In the genomic region with DNA sequence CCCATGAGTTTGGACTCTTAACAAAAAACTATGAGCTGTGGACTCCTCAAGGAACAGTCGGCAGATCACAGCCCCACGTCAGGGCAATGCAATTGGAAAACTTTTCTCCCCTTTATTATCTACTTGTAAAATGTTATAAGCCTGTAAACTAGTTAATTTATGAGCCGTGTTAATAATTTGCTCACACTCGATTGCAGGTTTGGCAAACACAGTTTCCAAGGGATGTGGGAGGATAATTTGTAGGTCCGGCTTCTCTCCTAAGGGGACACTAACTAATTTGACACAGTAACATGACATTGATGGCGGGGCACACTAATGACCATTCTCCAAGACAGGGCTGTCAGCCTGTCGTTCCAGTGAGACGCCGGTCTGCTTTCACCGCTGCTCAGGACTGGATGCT, we compare ENCODE assay signal across 19 cellular contexts.
A peak's percentile ranks its signal among the peaks of the same experiment; 100 is the strongest.
DNase-seq lines count a peak whose midpoint lies in the region; ATAC-seq and TF ChIP-seq lines count a peak whose summit lies in the region.
"Had no signal": no experiment of that assay in that cellular context is flagged by ENCODE, and none has a peak within 500 bp of the region (broad histone marks: within the 10 kb centered on the region; RNA-seq: fewer than 3 reads in every experiment).

No MANE protein-coding gene starts in this region.

- peak overlapping the region; percentile 89 for H3K27ac Mint-ChIP-seq in activated CD4-positive, alpha-beta T cell treated with anti-CD3 and anti-CD28 coated beads, Interleukin-2, amount 10 ng/mL, durations not matched to agents 24 days and 14 days
- peak overlapping the region; percentile 84 to 86 for H3K27ac Mint-ChIP-seq in T-cell
- peak overlapping the region; percentile 75 for H3K27ac Mint-ChIP-seq in stimulated activated effector memory CD8-positive, alpha-beta T cell treated with anti-CD3 and anti-CD28 coated beads, Interleukin-12 subunit alpha, Interleukin-12 subunit beta, amount 100 ng/mL, for 72 hours
- H3K27ac Mint-ChIP-seq: natural killer cell had no signal

- no peak overlapping the region for H2AFZ ChIP-seq in hepatocyte

- intact Hi-C loops in activated CD4-positive, alpha-beta T cell treated with anti-CD3 and anti-CD28 coated beads, Interleukin-2, amount 10 ng/mL, durations not matched to agents 24 days and 14 days (cut with micrococcal nuclease) = loop anchor here (2.0 kb wide), 1 partner anchor 223 kb away; no protein-coding TSS in a partner anchor
- intact Hi-C loops in ascending aorta (cut with DNase I) (no loop called here), vagina (cut with DNase I) (no loop called here)

- no peaks in the 10 kb centered on the region for H3K9me2 ChIP-seq in hepatocyte (replicated peaks; ENCODE audit: insufficient read depth)

- H3K27ac ChIP-seq in hepatocyte (peak overlapping the region; percentile 19), ascending aorta (no peak overlapping the region), vagina (no peak overlapping the region)
- H3K27ac ChIP-seq: A549, esophagus squamous epithelium, lower lobe of right lung, psoas muscle, SJCRH30 had no signal

- H3K36me3 ChIP-seq in hepatocyte (replicated peaks; ENCODE audit: insufficient read depth, low read depth) (no peaks in the 10 kb centered on the region), ascending aorta (no peaks in the 10 kb centered on the region), vagina (peaks cover 0 to 5% of the 10 kb centered on the region in 2 donors)
- H3K36me3 ChIP-seq: SJCRH30 had no signal

- H3K27me3 Mint-ChIP-seq in activated CD4-positive, alpha-beta T cell treated with anti-CD3 and anti-CD28 coated beads, Interleukin-2, amount 10 ng/mL, durations not matched to agents 24 days and 14 days = peaks cover 21% of the 10 kb centered on the region
- H3K27me3 Mint-ChIP-seq in T-cell = no peaks in the 10 kb centered on the region

- WGBS in hepatocyte (ENCODE audit: low lambda C conversion rate, missing lambda C conversion rate) = 46% methylated on average over 10 of the region's 10 CpGs

- H3K9me3 ChIP-seq in hepatocyte (ENCODE audit: low read depth) (no peaks in the 10 kb centered on the region), ascending aorta (no peaks in the 10 kb centered on the region), vagina (no peaks in the 10 kb centered on the region)
- H3K9me3 ChIP-seq: A549, esophagus squamous epithelium, lower lobe of right lung, psoas muscle, SJCRH30 had no signal

- H3K4me1 ChIP-seq in hepatocyte (ENCODE audit: insufficient read depth) (peaks cover 4% of the 10 kb centered on the region), ascending aorta (no peaks in the 10 kb centered on the region), vagina (peaks cover 9% of the 10 kb centered on the region)
- H3K4me1 ChIP-seq: A549, esophagus squamous epithelium, lower lobe of right lung, psoas muscle, SJCRH30 had no signal

- peak overlapping the region; percentile 62 for H3K4me2 ChIP-seq in hepatocyte
- H3K4me2 ChIP-seq: A549 had no signal

- H3K79me2 ChIP-seq in hepatocyte = peaks cover 7% of the 10 kb centered on the region

- H3K4me3 Mint-ChIP-seq in activated CD4-positive, alpha-beta T cell treated with anti-CD3 and anti-CD28 coated beads, Interleukin-2, amount 10 ng/mL, durations not matched to agents 24 days and 14 days = no peak overlapping the region
- no peak overlapping the region for H3K4me3 Mint-ChIP-seq in T-cell
- H3K4me3 Mint-ChIP-seq in stimulated activated effector memory CD8-positive, alpha-beta T cell treated with anti-CD3 and anti-CD28 coated beads, Interleukin-12 subunit alpha, Interleukin-12 subunit beta, amount 100 ng/mL, for 72 hours = peak overlapping the region; percentile 45
- H3K4me3 Mint-ChIP-seq: natural killer cell had no signal

- H3K27me3 ChIP-seq in hepatocyte (no peaks in the 10 kb centered on the region), ascending aorta (no peaks in the 10 kb centered on the region), vagina (no peaks in the 10 kb centered on the region)
- H3K27me3 ChIP-seq: esophagus squamous epithelium, SJCRH30 had no signal

- H3K36me3 Mint-ChIP-seq in activated CD4-positive, alpha-beta T cell treated with anti-CD3 and anti-CD28 coated beads, Interleukin-2, amount 10 ng/mL, durations not matched to agents 24 days and 14 days (ENCODE audit: low read depth) = peaks cover 4% of the 10 kb centered on the region
- H3K36me3 Mint-ChIP-seq in T-cell = peaks cover 26% of the 10 kb centered on the region
- H3K36me3 Mint-ChIP-seq in stimulated activated effector memory CD8-positive, alpha-beta T cell treated with anti-CD3 and anti-CD28 coated beads, Interleukin-12 subunit alpha, Interleukin-12 subunit beta, amount 100 ng/mL, for 72 hours = no peaks in the 10 kb centered on the region
- H3K36me3 Mint-ChIP-seq: natural killer cell had no signal

- no peak for TF ChIP-seq POLR2A in vagina (IDR thresholded peaks at IDR 0.05)

- H3K4me3 ChIP-seq in hepatocyte (no peak overlapping the region), ascending aorta (no peak overlapping the region), vagina (no peak overlapping the region)
- H3K4me3 ChIP-seq: A549, esophagus squamous epithelium, lower lobe of right lung, psoas muscle, SJCRH30 had no signal

- no peak for DNase-seq in activated CD4-positive, alpha-beta T cell treated with anti-CD3 and anti-CD28 coated beads, Interleukin-2, amount 10 ng/mL, durations not matched to agents 24 days and 14 days
- DNase-seq in activated CD4-positive, alpha-beta T cell treated with anti-CD3 and anti-CD28 coated beads, Interleukin-2, amount 50 U/mL, for 4 hours = no peak
- no peak for DNase-seq in T-cell
- DNase-seq in hepatocyte (ENCODE audit: low spot score) = peak; percentile 13
- DNase-seq in stimulated activated effector memory CD8-positive, alpha-beta T cell treated with anti-CD3 and anti-CD28 coated beads, Interleukin-12 subunit alpha, Interleukin-12 subunit beta, amount 100 ng/mL, for 72 hours (ENCODE audit: low spot score in 2 of 2) = no peak
- no peak for DNase-seq in ascending aorta (ENCODE audit: low spot score in 2 of 2)
- DNase-seq in vagina (ENCODE audit: extremely low spot score in 2 of 2) = no peak
- DNase-seq: esophagus squamous epithelium, lower lobe of right lung, natural killer cell, NCI-H1930, NCI-H510A treated with DMSO at 0.1 percent for 48 hours, PC-3, psoas muscle, SJCRH30, trophoblast cell had no signal

- TF ChIP-seq CTCF in hepatocyte (IDR thresholded peaks at IDR 0.05; ENCODE audit: poor library complexity) = no peak
- no peak for TF ChIP-seq CTCF in ascending aorta (IDR thresholded peaks at IDR 0.05)
- TF ChIP-seq CTCF in vagina (IDR thresholded peaks at IDR 0.05) = no peak

- CTCF ChIA-PET in T-cell (lab: Charles Lee) = interaction anchor here in 1 of 2 donors (1.1 kb wide), 1 partner anchor 150 kb away, joined by 3 read pairs; no protein-coding TSS in a partner anchor

- H3K4me1 Mint-ChIP-seq in activated CD4-positive, alpha-beta T cell treated with anti-CD3 and anti-CD28 coated beads, Interleukin-2, amount 10 ng/mL, durations not matched to agents 24 days and 14 days = peaks cover 23% of the 10 kb centered on the region
- peaks cover 73 to 87% (median 81%) of the 10 kb centered on the region in 3 donors for H3K4me1 Mint-ChIP-seq in T-cell
- H3K4me1 Mint-ChIP-seq in stimulated activated effector memory CD8-positive, alpha-beta T cell treated with anti-CD3 and anti-CD28 coated beads, Interleukin-12 subunit alpha, Interleukin-12 subunit beta, amount 100 ng/mL, for 72 hours = peaks cover 47% of the 10 kb centered on the region
- H3K4me1 Mint-ChIP-seq: natural killer cell had no signal

- POLR2A ChIA-PET in T-cell (lab: Charles Lee) = no interaction called here

- no peaks in the 10 kb centered on the region for H3K9me3 Mint-ChIP-seq in activated CD4-positive, alpha-beta T cell treated with anti-CD3 and anti-CD28 coated beads, Interleukin-2, amount 10 ng/mL, durations not matched to agents 24 days and 14 days
- H3K9me3 Mint-ChIP-seq in T-cell = no peaks in the 10 kb centered on the region
- no peaks in the 10 kb centered on the region for H3K9me3 Mint-ChIP-seq in stimulated activated effector memory CD8-positive, alpha-beta T cell treated with anti-CD3 and anti-CD28 coated beads, Interleukin-12 subunit alpha, Interleukin-12 subunit beta, amount 100 ng/mL, for 72 hours
- H3K9me3 Mint-ChIP-seq: natural killer cell; T-helper 2 cell treated with Interferon-gamma antibody and Interleukin-4, amounts not matched to agents 5 μg/mL and 100 μg/mL, for 36 hours had no signal

- ATAC-seq in T-cell (replicated peaks in 1 of 4) (no peak), HG03442 (IDR thresholded peaks at IDR 0.05; ENCODE audit: unreplicated experiment) (no peak)
- no peak for ATAC-seq in stimulated activated effector memory CD8-positive, alpha-beta T cell treated with anti-CD3 and anti-CD28 coated beads, Interleukin-12 subunit alpha, Interleukin-12 subunit beta, amount 100 ng/mL, for 72 hours
- ATAC-seq: A549, lower lobe of right lung, natural killer cell, PC-3, psoas muscle had no signal

- no peaks in the 10 kb centered on the region for H4K20me1 ChIP-seq in hepatocyte (ENCODE audit: insufficient read depth, poor library complexity, severe bottlenecking)
